ENCODE assay signal across 30 cellular contexts in the genomic region with DNA sequence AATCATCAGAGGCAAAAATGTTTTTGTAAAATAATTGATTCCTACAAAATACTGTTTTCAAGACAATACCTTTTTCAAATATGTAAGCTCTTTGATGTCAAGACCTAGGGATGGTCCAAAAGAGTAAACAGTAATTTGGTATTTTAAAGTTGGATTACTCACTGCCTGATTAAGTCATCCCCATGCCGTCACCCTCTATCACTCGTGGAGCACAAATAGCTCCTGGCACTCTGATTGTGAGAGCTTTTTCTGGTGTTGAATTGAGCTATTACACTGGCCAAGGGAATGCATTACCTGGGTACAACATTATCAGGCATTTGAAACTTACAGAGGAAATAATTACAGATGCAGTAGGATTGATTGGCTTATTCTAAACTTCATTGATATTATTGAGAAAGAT.
"Had no signal": no experiment of that assay in that cellular context is flagged by ENCODE, and none has a peak within 500 bp of the region (broad histone marks: within the 10 kb centered on the region; RNA-seq: fewer than 3 reads in every experiment).

No MANE protein-coding gene starts in this region.

- H3K27me3 Mint-ChIP-seq: activated naive CD4-positive, alpha-beta T cell treated with anti-CD3 and anti-CD28 coated beads, Interleukin-2, amount 10 ng/mL, durations not matched to agents 7 days and 5 days; activated naive CD8-positive, alpha-beta T cell treated with anti-CD3 and anti-CD28 coated beads, Interleukin-2, amount 10 ng/mL, durations not matched to agents 7 days and 5 days; naive B cell; stimulated activated memory B cell treated with anti-CD40 and anti-IgM and Interleukin-4, amounts not matched to agents 10 μg/mL and 1 μg/mL and 100 μg/mL, for 72 hours; stimulated activated naive CD8-positive, alpha-beta T cell treated with anti-CD3 and anti-CD28 coated beads, Interleukin-15, amount 100 ng/mL, for 72 hours; type B pancreatic cell had no signal

- ATAC-seq: left colon; pancreas; stimulated activated memory B cell treated with anti-CD40 and anti-IgM and Interleukin-4, amounts not matched to agents 10 μg/mL and 1 μg/mL and 100 μg/mL, for 72 hours; stimulated activated naive CD8-positive, alpha-beta T cell treated with anti-CD3 and anti-CD28 coated beads, Interleukin-15, amount 100 ng/mL, for 72 hours had no signal

- H3K9me3 ChIP-seq: ascending aorta, esophagus squamous epithelium, pancreas, prostate gland, right atrium auricular region, vagina had no signal

- H3K36me3 ChIP-seq: ascending aorta, esophagus squamous epithelium, pancreas, prostate gland, right atrium auricular region, vagina had no signal

- H3K27ac ChIP-seq: ascending aorta, epithelial cell of prostate, esophagus squamous epithelium, pancreas, prostate gland, vagina, VCaP had no signal

- H3K4me1 Mint-ChIP-seq: activated naive CD4-positive, alpha-beta T cell treated with anti-CD3 and anti-CD28 coated beads, Interleukin-2, amount 10 ng/mL, durations not matched to agents 7 days and 5 days; activated naive CD8-positive, alpha-beta T cell treated with anti-CD3 and anti-CD28 coated beads, Interleukin-2, amount 10 ng/mL, durations not matched to agents 7 days and 5 days; mesothelial cell of epicardium; naive B cell; nephron progenitor cell; stimulated activated memory B cell treated with anti-CD40 and anti-IgM and Interleukin-4, amounts not matched to agents 10 μg/mL and 1 μg/mL and 100 μg/mL, for 72 hours; stimulated activated naive CD8-positive, alpha-beta T cell treated with anti-CD3 and anti-CD28 coated beads, Interleukin-15, amount 100 ng/mL, for 72 hours had no signal

- DNase-seq: activated CD4-positive, alpha-beta T cell treated with anti-CD3 and anti-CD28 coated beads for 48 hours; activated CD4-positive, alpha-beta T cell treated with anti-CD3 and anti-CD28 coated beads, Interleukin-2, amount 50 U/mL, for 48 hours; activated CD8-positive, alpha-beta memory T cell treated with anti-CD3 and anti-CD28 coated beads for 24 hours; activated gamma-delta T cell; activated naive CD4-positive, alpha-beta T cell treated with anti-CD3 and anti-CD28 coated beads, Interleukin-2, amount 10 ng/mL, durations not matched to agents 7 days and 5 days; activated naive CD8-positive, alpha-beta T cell treated with anti-CD3 and anti-CD28 coated beads, Interleukin-2, amount 10 ng/mL, durations not matched to agents 7 days and 5 days; dermis blood vessel endothelial cell; effector CD4-positive, alpha-beta T cell; esophagus squamous epithelium; foreskin melanocyte; left colon; mammary epithelial cell; naive B cell; nephron progenitor cell; pancreas; stimulated activated CD4-positive, alpha-beta T cell treated with anti-CD3 and anti-CD28 coated beads, Interleukin-1b, Interleukin-23, amount 100 ng/mL, for 48 hours; stimulated activated CD4-positive, alpha-beta T cell treated with anti-CD3 and anti-CD28 coated beads, Interleukin-4, amount 100 ng/mL, for 4 hours; stimulated activated CD8-positive, alpha-beta memory T cell treated with anti-CD3 and anti-CD28 coated beads, Interleukin-4, amount 100 ng/mL, for 48 hours; stimulated activated naive CD8-positive, alpha-beta T cell treated with anti-CD3 and anti-CD28 coated beads, Interleukin-15, amount 100 ng/mL, for 72 hours; substantia nigra had no signal

- H3K4me2 ChIP-seq: smooth muscle cell had no signal

- H3K4me3 ChIP-seq: ascending aorta, esophagus squamous epithelium, pancreas, prostate gland, right atrium auricular region, smooth muscle cell, vagina had no signal

- H3K4me1 ChIP-seq: ascending aorta, esophagus squamous epithelium, pancreas, prostate gland, right atrium auricular region, vagina had no signal

- H3K9me3 Mint-ChIP-seq: activated naive CD4-positive, alpha-beta T cell treated with anti-CD3 and anti-CD28 coated beads, Interleukin-2, amount 10 ng/mL, durations not matched to agents 7 days and 5 days; mesothelial cell of epicardium; stimulated activated memory B cell treated with anti-CD40 and anti-IgM and Interleukin-4, amounts not matched to agents 10 μg/mL and 1 μg/mL and 100 μg/mL, for 72 hours; type B pancreatic cell had no signal

- H3K27me3 ChIP-seq: ascending aorta, esophagus squamous epithelium, pancreas, right atrium auricular region, vagina had no signal

- H3K36me3 Mint-ChIP-seq: activated naive CD4-positive, alpha-beta T cell treated with anti-CD3 and anti-CD28 coated beads, Interleukin-2, amount 10 ng/mL, durations not matched to agents 7 days and 5 days; activated naive CD8-positive, alpha-beta T cell treated with anti-CD3 and anti-CD28 coated beads, Interleukin-2, amount 10 ng/mL, durations not matched to agents 7 days and 5 days; mesothelial cell of epicardium; naive B cell; stimulated activated memory B cell treated with anti-CD40 and anti-IgM and Interleukin-4, amounts not matched to agents 10 μg/mL and 1 μg/mL and 100 μg/mL, for 72 hours; type B pancreatic cell had no signal

- H3K4me3 Mint-ChIP-seq: activated naive CD4-positive, alpha-beta T cell treated with anti-CD3 and anti-CD28 coated beads, Interleukin-2, amount 10 ng/mL, durations not matched to agents 7 days and 5 days; activated naive CD8-positive, alpha-beta T cell treated with anti-CD3 and anti-CD28 coated beads, Interleukin-2, amount 10 ng/mL, durations not matched to agents 7 days and 5 days; mesothelial cell of epicardium; naive B cell; nephron progenitor cell; stimulated activated memory B cell treated with anti-CD40 and anti-IgM and Interleukin-4, amounts not matched to agents 10 μg/mL and 1 μg/mL and 100 μg/mL, for 72 hours; stimulated activated naive CD8-positive, alpha-beta T cell treated with anti-CD3 and anti-CD28 coated beads, Interleukin-15, amount 100 ng/mL, for 72 hours; type B pancreatic cell had no signal

- H3K27ac Mint-ChIP-seq: activated naive CD4-positive, alpha-beta T cell treated with anti-CD3 and anti-CD28 coated beads, Interleukin-2, amount 10 ng/mL, durations not matched to agents 7 days and 5 days; activated naive CD8-positive, alpha-beta T cell treated with anti-CD3 and anti-CD28 coated beads, Interleukin-2, amount 10 ng/mL, durations not matched to agents 7 days and 5 days; mesothelial cell of epicardium; naive B cell; nephron progenitor cell; stimulated activated memory B cell treated with anti-CD40 and anti-IgM and Interleukin-4, amounts not matched to agents 10 μg/mL and 1 μg/mL and 100 μg/mL, for 72 hours; stimulated activated naive CD8-positive, alpha-beta T cell treated with anti-CD3 and anti-CD28 coated beads, Interleukin-15, amount 100 ng/mL, for 72 hours; type B pancreatic cell had no signal
